In genomic region chr15:95761742-95762141, GRCh38 we compare ENCODE assay signal across 19 cellular contexts.
"Had no signal": no experiment of that assay in that cellular context is flagged by ENCODE, and none has a peak within 500 bp of the region (broad histone marks: within the 10 kb centered on the region; RNA-seq: fewer than 3 reads in every experiment).

No MANE protein-coding gene starts in this region.

- H3K36me3 ChIP-seq: prostate gland, uterus had no signal

- H3K27me3 Mint-ChIP-seq: activated B cell treated with CpG ODN at 0.5 μM for 24 hours; activated CD8-positive, alpha-beta T cell treated with anti-CD3 and anti-CD28 coated beads for 36 hours; central memory CD8-positive, alpha-beta T cell had no signal

- H3K4me3 ChIP-seq: mucosa of descending colon, prostate gland, uterus had no signal

- H3K4me3 Mint-ChIP-seq: activated B cell treated with CpG ODN at 0.5 μM for 24 hours; activated CD8-positive, alpha-beta T cell treated with anti-CD3 and anti-CD28 coated beads for 36 hours; activated naive CD8-positive, alpha-beta T cell; central memory CD8-positive, alpha-beta T cell; naive thymus-derived CD4-positive, alpha-beta T cell had no signal

- H3K27me3 ChIP-seq: foreskin keratinocyte, uterus had no signal

- ATAC-seq: activated CD8-positive, alpha-beta T cell treated with anti-CD3 and anti-CD28 coated beads for 36 hours; foreskin keratinocyte; mucosa of descending colon; naive thymus-derived CD4-positive, alpha-beta T cell had no signal

- FAIRE-seq: TTC549 had no signal

- H3K27ac ChIP-seq: foreskin keratinocyte, prostate gland, uterus had no signal

- H3K36me3 Mint-ChIP-seq: activated naive CD8-positive, alpha-beta T cell; naive thymus-derived CD4-positive, alpha-beta T cell had no signal

- H3K4me1 Mint-ChIP-seq: activated B cell treated with CpG ODN at 0.5 μM for 24 hours; central memory CD8-positive, alpha-beta T cell; naive thymus-derived CD4-positive, alpha-beta T cell had no signal

- H3K4me1 ChIP-seq: foreskin keratinocyte, prostate gland, uterus had no signal

- H3K27ac Mint-ChIP-seq: activated B cell treated with CpG ODN at 0.5 μM for 24 hours; activated CD8-positive, alpha-beta T cell treated with anti-CD3 and anti-CD28 coated beads for 36 hours; activated naive CD8-positive, alpha-beta T cell; naive thymus-derived CD4-positive, alpha-beta T cell had no signal

- DNase-seq: activated B cell treated with CpG ODN at 0.5 μM for 24 hours; activated CD4-positive, alpha-beta T cell treated with anti-CD3 and anti-CD28 coated beads for 48 hours; activated CD8-positive, alpha-beta T cell treated with anti-CD3 and anti-CD28 coated beads for 36 hours; activated gamma-delta T cell treated with Interleukin-2 at 50 U/mL for 16 hours; activated T-cell treated with anti-CD3 and anti-CD28 coated beads, Interleukin-2, amount 50 U/mL, for 48 hours; amniotic stem cell; cortex of kidney; effector CD8-positive, alpha-beta T cell; foreskin keratinocyte; mammary epithelial cell; mucosa of descending colon; naive thymus-derived CD4-positive, alpha-beta T cell; stimulated activated CD4-positive, alpha-beta T cell treated with anti-CD3 and anti-CD28 coated beads, Interleukin-12 subunit alpha, Interleukin-12 subunit beta, amount 100 ng/mL, for 4 hours; stimulated activated CD4-positive, alpha-beta T cell treated with anti-CD3 and anti-CD28 coated beads, Interleukin-2, amount 100 ng/mL, for 24 hours; uterus had no signal

- H3K9me3 ChIP-seq: mucosa of descending colon, prostate gland, uterus had no signal
